Comparison of ENCODE assay signal across 9 cellular contexts in genomic region chr3:195001961-195002861, GRCh38.
DNase-seq lines count a peak whose midpoint lies in the region; ATAC-seq lines count a peak whose summit lies in the region.
"Had no signal": no experiment of that assay in that cellular context is flagged by ENCODE, and none has a peak within 500 bp of the region (broad histone marks: within the 10 kb centered on the region; RNA-seq: fewer than 3 reads in every experiment).

No MANE protein-coding gene starts in this region.

- no peaks in the 10 kb centered on the region for H3K36me3 ChIP-seq in adipocyte (ENCODE audit: control insufficient read depth, insufficient read depth, low read length, severe bottlenecking)

- no peaks in the 10 kb centered on the region for H3K9me3 Mint-ChIP-seq in stimulated activated naive B cell treated with anti-CD40 and anti-IgM and Interleukin-4, amounts not matched to agents 10 μg/mL and 1 μg/mL and 100 μg/mL, for 72 hours
- H3K9me3 Mint-ChIP-seq: CD8-positive, alpha-beta memory T cell had no signal

- H3K9me3 ChIP-seq in adipocyte (ENCODE audit: control insufficient read depth, low read length): no peaks in the 10 kb centered on the region

- peaks cover 0 to 5% of the 10 kb centered on the region in 2 donors for H3K27me3 Mint-ChIP-seq in stimulated activated naive B cell treated with anti-CD40 and anti-IgM and Interleukin-4, amounts not matched to agents 10 μg/mL and 1 μg/mL and 100 μg/mL, for 72 hours

- H3K27ac Mint-ChIP-seq in stimulated activated naive B cell treated with anti-CD40 and anti-IgM and Interleukin-4, amounts not matched to agents 10 μg/mL and 1 μg/mL and 100 μg/mL, for 72 hours: no peak overlapping the region

- peaks cover 18% of the 10 kb centered on the region for H3K4me1 ChIP-seq in adipocyte (ENCODE audit: control insufficient read depth, insufficient read depth, low read length)

- peak; percentile 15 for DNase-seq in activated CD4-positive, alpha-beta T cell treated with anti-CD3 and anti-CD28 coated beads for 48 hours
- no peak for DNase-seq in activated CD4-positive, alpha-beta T cell treated with anti-CD3 and anti-CD28 coated beads, Interleukin-2, amount 50 U/mL, for 4 hours
- peak; percentile 7 for DNase-seq in NCI-H460 (ENCODE audit: extremely low read depth, low read depth)
- DNase-seq in adipocyte (ENCODE audit: low read depth): peak; percentile 54
- DNase-seq in hepatic stellate cell (ENCODE audit: low spot score): peak; percentile 45
- no peak for DNase-seq in stimulated activated naive B cell treated with anti-CD40 and anti-IgM and Interleukin-4, amounts not matched to agents 10 μg/mL and 1 μg/mL and 100 μg/mL, for 72 hours

- H3K4me3 ChIP-seq in adipocyte (ENCODE audit: low read length): peak overlapping the region; percentile 12

- H3K4me3 Mint-ChIP-seq in stimulated activated naive B cell treated with anti-CD40 and anti-IgM and Interleukin-4, amounts not matched to agents 10 μg/mL and 1 μg/mL and 100 μg/mL, for 72 hours: no peak overlapping the region
- H3K4me3 Mint-ChIP-seq: CD8-positive, alpha-beta memory T cell had no signal

- H3K4me1 Mint-ChIP-seq in stimulated activated naive B cell treated with anti-CD40 and anti-IgM and Interleukin-4, amounts not matched to agents 10 μg/mL and 1 μg/mL and 100 μg/mL, for 72 hours: peaks cover 24 to 27% of the 10 kb centered on the region in 2 donors
- H3K4me1 Mint-ChIP-seq: CD8-positive, alpha-beta memory T cell had no signal

- ATAC-seq in HG03565 (IDR thresholded peaks at IDR 0.05; ENCODE audit: unreplicated experiment) (peak; percentile 56), GM21390 (IDR thresholded peaks at IDR 0.05; ENCODE audit: unreplicated experiment) (no peak)
- peak; percentile 60 to 68 for ATAC-seq in stimulated activated naive B cell treated with anti-CD40 and anti-IgM and Interleukin-4, amounts not matched to agents 10 μg/mL and 1 μg/mL and 100 μg/mL, for 72 hours (replicated peaks)

- no peaks in the 10 kb centered on the region for H3K36me3 Mint-ChIP-seq in stimulated activated naive B cell treated with anti-CD40 and anti-IgM and Interleukin-4, amounts not matched to agents 10 μg/mL and 1 μg/mL and 100 μg/mL, for 72 hours
- H3K36me3 Mint-ChIP-seq: CD8-positive, alpha-beta memory T cell had no signal

- H3K27me3 ChIP-seq in adipocyte (replicated peaks; ENCODE audit: control insufficient read depth, insufficient read depth, low read length): peaks cover 65% of the 10 kb centered on the region

- no peak overlapping the region for H3K9ac ChIP-seq in adipocyte (ENCODE audit: low read length)

Comparison
In these comparisons a context has a peak if more than half of its experiments do, and no peak if none do; other contexts are left out.
1. DNase-seq: peak in activated CD4-positive, alpha-beta T cell treated with anti-CD3 and anti-CD28 coated beads for 48 hours (single experiment), NCI-H460 (single experiment), adipocyte (single experiment) and hepatic stellate cell (single experiment); none in activated CD4-positive, alpha-beta T cell treated with anti-CD3 and anti-CD28 coated beads, Interleukin-2, amount 50 U/mL, for 4 hours (0 of 2) and stimulated activated naive B cell treated with anti-CD40 and anti-IgM and Interleukin-4, amounts not matched to agents 10 μg/mL and 1 μg/mL and 100 μg/mL, for 72 hours (single experiment).